1 cellular context compared by ENCODE assay signal in genomic region chr22:37850801-37851200, GRCh38.
TF ChIP-seq lines count a peak whose summit lies in the region.

No MANE protein-coding gene starts in this region.

TF ChIP-seq in endothelial cell of umbilical vein, 7 proteins besides CTCF, POLR2A, EP300 and RAD21:
- TF ChIP-seq MYC (IDR thresholded peaks at IDR 0.05; ENCODE audit: low read depth, low read length) (no peak), JUN (IDR thresholded peaks at IDR 0.05; ENCODE audit: borderline replicate concordance, insufficient read depth, insufficient read length, low read depth) (no peak), EZH2 (IDR thresholded peaks at IDR 0.05; ENCODE audit: borderline replicate concordance, low read depth, low read length, severe bottlenecking) (no peak), GATA2 (IDR thresholded peaks at IDR 0.05; ENCODE audit: insufficient read depth, insufficient read length, low read depth, low read length) (no peak), MAX (IDR thresholded peaks at IDR 0.05; ENCODE audit: insufficient read depth, insufficient read length) (no peak), POLR2AphosphoS5 (IDR thresholded peaks at IDR 0.05; ENCODE audit: insufficient read depth, low read depth, low read length) (no peak), FOS (IDR thresholded peaks at IDR 0.05; ENCODE audit: borderline replicate concordance, insufficient read depth, low read length) (no peak)
